9 cellular contexts compared by ENCODE assay signal in the genomic region with DNA sequence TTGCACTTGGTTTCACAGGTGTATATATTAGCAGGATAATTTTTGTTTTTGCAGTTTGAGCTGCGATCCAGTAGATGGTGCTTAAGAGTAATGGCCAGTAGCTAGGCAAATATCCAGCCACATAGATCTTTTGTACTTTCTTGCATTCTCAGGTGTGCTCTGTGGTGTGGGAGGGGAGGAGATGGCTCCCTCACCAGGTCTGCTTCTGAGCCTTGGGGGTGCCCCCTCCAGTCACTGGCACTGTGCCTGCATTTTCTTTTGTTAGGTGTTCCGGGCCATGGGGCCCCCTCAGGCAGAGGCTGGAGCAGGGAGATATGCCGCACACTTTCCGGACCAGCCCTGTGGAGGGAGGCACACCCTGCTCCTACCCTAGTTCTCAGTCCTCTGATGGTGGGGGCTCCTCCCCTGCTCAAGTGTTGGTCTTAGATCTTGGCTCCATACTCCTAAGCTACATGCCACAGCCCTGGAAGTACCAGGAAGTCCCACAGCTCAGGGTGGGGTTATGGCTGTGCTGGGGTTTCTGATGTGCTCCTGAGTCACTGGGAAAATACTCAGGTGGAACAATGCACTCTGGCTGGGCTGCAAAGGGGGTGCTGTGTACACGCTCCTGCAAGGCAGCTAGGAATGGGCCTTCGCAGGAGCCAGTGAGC.
DNase-seq lines count a peak whose midpoint lies in the region; ATAC-seq and TF ChIP-seq lines count a peak whose summit lies in the region.
"Had no signal": no experiment of that assay in that cellular context is flagged by ENCODE, and none has a peak within 500 bp of the region (broad histone marks: within the 10 kb centered on the region; RNA-seq: fewer than 3 reads in every experiment).

No MANE protein-coding gene starts in this region.

- H3K27me3 ChIP-seq in H9 (ENCODE audit: insufficient read depth, low read length): no peaks in the 10 kb centered on the region
- H3K27me3 ChIP-seq in SK-N-SH (ENCODE audit: insufficient read depth): no peaks in the 10 kb centered on the region
- no peaks in the 10 kb centered on the region for H3K27me3 ChIP-seq in hepatocyte

- H3K18ac ChIP-seq in H9 (ENCODE audit: insufficient read length, low read depth, low read length): peak overlapping the region; percentile 65

- H2BK120ac ChIP-seq in H9 (ENCODE audit: low read depth, low read length, poor library complexity, severe bottlenecking): no peak overlapping the region

- no peak overlapping the region for H2AK5ac ChIP-seq in H9 (ENCODE audit: insufficient read length, low read length)

- H3K79me2 ChIP-seq in H9 (ENCODE audit: insufficient read depth, low read length) (no peaks in the 10 kb centered on the region), SK-N-SH (ENCODE audit: insufficient read depth) (no peaks in the 10 kb centered on the region), hepatocyte (no peaks in the 10 kb centered on the region)

- no peak overlapping the region for H2BK12ac ChIP-seq in H9 (ENCODE audit: insufficient read length, low read depth, low read length)

- no peak overlapping the region for H3K4ac ChIP-seq in H9 (ENCODE audit: low read depth, low read length)

- H4K91ac ChIP-seq in H9 (ENCODE audit: insufficient read length, low read depth, low read length): no peak overlapping the region

- H3K4me2 ChIP-seq in H9 (ENCODE audit: insufficient read depth, insufficient read length, low read length): no peak overlapping the region
- H3K4me2 ChIP-seq in SK-N-SH: no peak overlapping the region
- no peak overlapping the region for H3K4me2 ChIP-seq in hepatocyte

- H3K27me3 Mint-ChIP-seq in H9 (ENCODE audit: low read depth): no peaks in the 10 kb centered on the region

- DNase-seq in ACHN: peak; percentile 14
- peak; percentile 63 for DNase-seq in H9
- DNase-seq in SK-N-SH: no peak
- peak; percentile 40 for DNase-seq in hepatocyte (ENCODE audit: low spot score)
- DNase-seq in GOT3 (lab: John Stamatoyannopoulos, UW): no peak
- DNase-seq in OCI-M2 (lab: John Stamatoyannopoulos, UW; ENCODE audit: unreplicated experiment): no peak
- no peak for DNase-seq in posterior cingulate gyrus

- H4K8ac ChIP-seq in H9 (replicated peaks; ENCODE audit: insufficient read length, low read depth, low read length): no peak overlapping the region

- CTCF ChIA-PET in SK-N-SH (lab: Yijun Ruan, JAX): no interaction called here

- H3K23me2 ChIP-seq in H9 (ENCODE audit: insufficient read length, low read depth, low read length, poor library complexity, severe bottlenecking): no peaks in the 10 kb centered on the region

- H3K27ac ChIP-seq in H9 (ENCODE audit: insufficient read length, low read depth, low read length) (no peak overlapping the region), SK-N-SH (ENCODE audit: low read depth in 2 of 2, low read length in 1 of 2) (no peak overlapping the region), hepatocyte (peak overlapping the region; percentile 49)
- H3K27ac ChIP-seq: SK-N-MC had no signal

- no peak overlapping the region; a peak in 1 of 5 replicates for H3K4me3 Mint-ChIP-seq in H9

- no peak for ATAC-seq in GM18873 (IDR thresholded peaks at IDR 0.05; ENCODE audit: low FRiP score, unreplicated experiment)

- H3K4me1 ChIP-seq in H9 (ENCODE audit: insufficient read depth, low read length): peaks cover 4% of the 10 kb centered on the region; the same call in 1 of the 2 replicates
- H3K4me1 ChIP-seq in SK-N-SH (ENCODE audit: control insufficient read depth in 1 of 2, insufficient read depth in 2 of 2, low read depth in 1 of 2, low read length in 1 of 2): no peaks in the 10 kb centered on the region
- no peaks in the 10 kb centered on the region for H3K4me1 ChIP-seq in hepatocyte (ENCODE audit: insufficient read depth)

- H3K9me2 ChIP-seq in SK-N-SH (no peaks in the 10 kb centered on the region), hepatocyte (replicated peaks; ENCODE audit: insufficient read depth) (no peaks in the 10 kb centered on the region)

- H4K20me1 ChIP-seq in H9 (ENCODE audit: control insufficient read depth, insufficient read depth, insufficient read length) (no peaks in the 10 kb centered on the region), SK-N-SH (ENCODE audit: insufficient read depth) (no peaks in the 10 kb centered on the region), hepatocyte (ENCODE audit: insufficient read depth, poor library complexity, severe bottlenecking) (no peaks in the 10 kb centered on the region)

- H3K9me3 ChIP-seq in H9 (ENCODE audit: control insufficient read depth, low read depth, low read length): no peaks in the 10 kb centered on the region
- no peaks in the 10 kb centered on the region for H3K9me3 ChIP-seq in SK-N-SH
- H3K9me3 ChIP-seq in hepatocyte (ENCODE audit: low read depth): no peaks in the 10 kb centered on the region

- H3K9me3 Mint-ChIP-seq in H9: peaks cover 0 to 3% of the 10 kb centered on the region in 2 experiments; a peak in 2 of 5 replicates

- no peak overlapping the region for H3T11ph ChIP-seq in H9 (ENCODE audit: low read length)

- no peak overlapping the region for H4K5ac ChIP-seq in H9 (ENCODE audit: insufficient read length, low read depth, low read length)

- H3F3A ChIP-seq in SK-N-SH (replicated peaks; ENCODE audit: insufficient read depth): no peaks in the 10 kb centered on the region

- peaks cover 0 to 4% (median 4%) of the 10 kb centered on the region in 3 experiments; a peak in 5 of 7 replicates for H3K36me3 Mint-ChIP-seq in H9 (ENCODE audit: insufficient read depth in 1 of 3, low read depth in 3 of 3)

- POLR2A ChIA-PET in SK-N-SH (lab: Yijun Ruan, JAX): no interaction called here

- peak; percentile 37 for TF ChIP-seq RAD21 in SK-N-SH (IDR thresholded peaks at IDR 0.05; ENCODE audit: low read length)

- H3K23ac ChIP-seq in H9 (ENCODE audit: insufficient read length, low read depth, low read length): no peak overlapping the region

- TF ChIP-seq EP300 in SK-N-SH (IDR thresholded peaks at IDR 0.05; ENCODE audit: borderline replicate concordance in 1 of 2, low read depth in 1 of 2, low read length in 1 of 2): no peak

- intact Hi-C loops in posterior cingulate gyrus (cut with DNase I): no loop called here

- no CpG with 5 or more reads among the region's 6 CpGs for WGBS in H9 (ENCODE audit: extremely low coverage, insufficient read length, low lambda C conversion rate)
- 82% methylated on average over 4 of the region's 6 CpGs for WGBS in SK-N-SH (ENCODE audit: low lambda C conversion rate)
- WGBS in hepatocyte (ENCODE audit: low lambda C conversion rate, missing lambda C conversion rate): 76% methylated on average over 6 of the region's 6 CpGs

- H2BK20ac ChIP-seq in H9 (ENCODE audit: low read depth, low read length, poor library complexity, severe bottlenecking): no peak overlapping the region

- H2BK15ac ChIP-seq in H9 (ENCODE audit: low read depth, low read length): no peak overlapping the region

- H3K27ac Mint-ChIP-seq in H9: peak overlapping the region in 2 of 3 experiments; percentile 87; a peak in 5 of 7 replicates

- no peak overlapping the region for H3K9ac ChIP-seq in H9 (ENCODE audit: extremely low read depth, insufficient read length, low read length)
- no peak overlapping the region for H3K9ac ChIP-seq in SK-N-SH

- in situ Hi-C loops in ACHN (cut with HindIII; ENCODE audit: low pct_ligation_motif_present, low pct_unique_long_range_greater_than_20kb, low sequenced_read_pairs): no loop called here

- TF ChIP-seq CTCF in H9 (conservative IDR thresholded peaks at IDR 0.05) (peak; percentile 69), SK-N-SH (IDR thresholded peaks at IDR 0.05) (peak; percentile 38), hepatocyte (IDR thresholded peaks at IDR 0.05; ENCODE audit: poor library complexity) (peak; percentile 45)

- H3K56ac ChIP-seq in H9 (ENCODE audit: insufficient read length, low read depth, low read length): no peak overlapping the region

- H3K4me1 Mint-ChIP-seq in H9: peaks cover 5 to 7% of the 10 kb centered on the region in 2 experiments

- H3K36me3 ChIP-seq in SK-N-SH (replicated peaks in 1 of 2; ENCODE audit: control insufficient read depth in 1 of 2, insufficient read depth in 2 of 2, low read length in 1 of 2) (no peaks in the 10 kb centered on the region), hepatocyte (replicated peaks; ENCODE audit: insufficient read depth, low read depth) (no peaks in the 10 kb centered on the region)

- H3K4me3 ChIP-seq in SK-N-SH (ENCODE audit: low read depth in 2 of 2, low read length in 1 of 2): no peak overlapping the region
- no peak overlapping the region for H3K4me3 ChIP-seq in hepatocyte
- H3K4me3 ChIP-seq: SK-N-MC had no signal

- H3K14ac ChIP-seq in H9 (ENCODE audit: insufficient read depth, low read length): no peak overlapping the region

- no peaks in the 10 kb centered on the region for H3K79me1 ChIP-seq in H9 (ENCODE audit: insufficient read depth, low read depth, low read length, poor library complexity, severe bottlenecking)

- H2AFZ ChIP-seq in H9 (ENCODE audit: low read length): no peak overlapping the region
- H2AFZ ChIP-seq in SK-N-SH (ENCODE audit: low read depth): no peak overlapping the region
- H2AFZ ChIP-seq in hepatocyte: no peak overlapping the region

- H2BK5ac ChIP-seq in H9 (ENCODE audit: insufficient read length, low read length): no peak overlapping the region

TF ChIP-seq in SK-N-SH, 30 proteins besides CTCF, POLR2A, EP300 and RAD21:
- TF ChIP-seq SMC3 (IDR thresholded peaks at IDR 0.05; ENCODE audit: low read depth, low read length) (0 out of 2 replicates have a peak, but pooled peaks have one; percentile 19), TEAD4 (IDR thresholded peaks at IDR 0.05; ENCODE audit: borderline replicate concordance, insufficient read depth) (no peak)

Comparison
In these comparisons a context has a peak if more than half of its experiments do, and no peak if none do; other contexts are left out.
1. DNase-seq: peak in ACHN (single experiment), H9 (single experiment) and hepatocyte (single experiment); none in SK-N-SH (single experiment), GOT3 (single experiment), OCI-M2 (single experiment) and posterior cingulate gyrus (0 of 10).
2. Peak in every context shown above with its lines, with median percentiles within 50 percentile points of each other: CTCF ChIP-seq.